8 cellular contexts compared by ENCODE assay signal in genomic region chr11:123707606-123708205, GRCh38. TPM values are rescaled to one million over a fixed set of nuclear protein-coding genes. Genes with fewer than 3 reads are reported as not detected.
A peak's percentile ranks its signal among the peaks of the same experiment; 100 is the strongest.
DNase-seq lines count a peak whose midpoint lies in the region; ATAC-seq and TF ChIP-seq lines count a peak whose summit lies in the region.

No MANE protein-coding gene starts in this region.

- ATAC-seq in HG02623 (IDR thresholded peaks at IDR 0.05; ENCODE audit: unreplicated experiment) (peak; percentile 55), GM21576 (IDR thresholded peaks at IDR 0.05; ENCODE audit: unreplicated experiment) (no peak)
- peak; percentile 65 for ATAC-seq in activated CD8-positive, alpha-beta T cell treated with anti-CD3 and anti-CD28 coated beads, Interleukin-2, amount 10 ng/mL, durations not matched to agents 7 days and 5 days

- POLR2A ChIA-PET in activated CD8-positive, alpha-beta T cell treated with anti-CD3 and anti-CD28 coated beads, Interleukin-2, amount 10 ng/mL, durations not matched to agents 7 days and 5 days (lab: Charles Lee) = interaction anchor here (1.0 kb wide), 1 partner anchor 66 kb away, joined by 3 read pairs; no protein-coding TSS in a partner anchor

- no peak overlapping the region for H3K4me3 Mint-ChIP-seq in activated CD8-positive, alpha-beta T cell treated with anti-CD3 and anti-CD28 coated beads, Interleukin-2, amount 10 ng/mL, durations not matched to agents 7 days and 5 days
- H3K4me3 Mint-ChIP-seq in endodermal cell = no peak overlapping the region

- DNase-seq in DMS79 (lab: John Stamatoyannopoulos, UW) (peak; percentile 35), NCI-H510A treated with DMSO at 0.1 percent for 48 hours (lab: John Stamatoyannopoulos, UW) (peak; percentile 45), endodermal cell (peak; percentile 86), middle frontal gyrus (ENCODE audit: extremely low spot score, low spot score) (peak; percentile 50), substantia nigra (lab: John Stamatoyannopoulos, UW) (peak in 29 of 49 donors; percentile 2 to 61 (median 21))
- peak; percentile 70 for DNase-seq in activated CD8-positive, alpha-beta T cell treated with anti-CD3 and anti-CD28 coated beads, Interleukin-2, amount 10 ng/mL, durations not matched to agents 7 days and 5 days

- H3K27ac ChIP-seq in endodermal cell (ENCODE audit: low read depth, low read length) (no peak overlapping the region), substantia nigra (ENCODE audit: low read depth, low read length, poor library complexity, severe bottlenecking) (no peak overlapping the region)

- H3K27me3 ChIP-seq in endodermal cell (ENCODE audit: control insufficient read depth, insufficient read depth, low read length, poor library complexity, severe bottlenecking) = no peaks in the 10 kb centered on the region

- no peaks in the 10 kb centered on the region for H3K36me3 ChIP-seq in endodermal cell (ENCODE audit: control insufficient read depth, insufficient read depth, low read length)

- CTCF ChIA-PET in activated CD8-positive, alpha-beta T cell treated with anti-CD3 and anti-CD28 coated beads, Interleukin-2, amount 10 ng/mL, durations not matched to agents 7 days and 5 days (lab: Charles Lee) = interaction anchor here (0.6 to 3.4 kb wide), 32 partner anchors 9 to 1012 kb away, joined by 3 to 42 read pairs (median 4); partner anchors contain the start of gene SCN3B

- no peak overlapping the region for H3K9ac ChIP-seq in endodermal cell (ENCODE audit: extremely low read depth, low read length, poor library complexity, severe bottlenecking)

- no peaks in the 10 kb centered on the region for H3K9me3 Mint-ChIP-seq in activated CD8-positive, alpha-beta T cell treated with anti-CD3 and anti-CD28 coated beads, Interleukin-2, amount 10 ng/mL, durations not matched to agents 7 days and 5 days (ENCODE audit: insufficient read depth)
- peaks cover 3% of the 10 kb centered on the region for H3K9me3 Mint-ChIP-seq in endodermal cell

- H3K27ac Mint-ChIP-seq in activated CD8-positive, alpha-beta T cell treated with anti-CD3 and anti-CD28 coated beads, Interleukin-2, amount 10 ng/mL, durations not matched to agents 7 days and 5 days = no peak overlapping the region
- H3K27ac Mint-ChIP-seq in endodermal cell = no peak overlapping the region

- no peaks in the 10 kb centered on the region for H3K4me1 Mint-ChIP-seq in activated CD8-positive, alpha-beta T cell treated with anti-CD3 and anti-CD28 coated beads, Interleukin-2, amount 10 ng/mL, durations not matched to agents 7 days and 5 days (ENCODE audit: low read depth)
- peaks cover 14% of the 10 kb centered on the region for H3K4me1 Mint-ChIP-seq in endodermal cell

- no peak overlapping the region for H3K4me3 ChIP-seq in endodermal cell (ENCODE audit: low read length)

- WGBS in endodermal cell (ENCODE audit: insufficient coverage in 1 of 2, insufficient read length in 1 of 2), 2 experiments = 19 to 21% methylated on average over 6 to 7 of the region's 8 CpGs

- peak; percentile 92 for TF ChIP-seq CTCF in endodermal cell (conservative IDR thresholded peaks at IDR 0.05)

- no peaks in the 10 kb centered on the region for H3K9me3 ChIP-seq in endodermal cell (ENCODE audit: control insufficient read depth, low read length)

- H3K27me3 Mint-ChIP-seq in activated CD8-positive, alpha-beta T cell treated with anti-CD3 and anti-CD28 coated beads, Interleukin-2, amount 10 ng/mL, durations not matched to agents 7 days and 5 days (ENCODE audit: low read depth) = peaks cover 6% of the 10 kb centered on the region
- H3K27me3 Mint-ChIP-seq in endodermal cell (ENCODE audit: insufficient read depth) = no peaks in the 10 kb centered on the region

- no peaks in the 10 kb centered on the region for H3K36me3 Mint-ChIP-seq in activated CD8-positive, alpha-beta T cell treated with anti-CD3 and anti-CD28 coated beads, Interleukin-2, amount 10 ng/mL, durations not matched to agents 7 days and 5 days (ENCODE audit: low read depth)
- no peaks in the 10 kb centered on the region for H3K36me3 Mint-ChIP-seq in endodermal cell (ENCODE audit: low read depth)

- no peaks in the 10 kb centered on the region for H3K4me1 ChIP-seq in endodermal cell (ENCODE audit: control insufficient read depth, insufficient read depth, low read length)

RNA-seq across cellular contexts. Expression of gene ZNF202, which starts 33.8 kb away (rescaled TPM):
- 10 to 100 TPM; 13.6 to 13.8 TPM for total RNA-seq in activated CD8-positive, alpha-beta T cell treated with anti-CD3 and anti-CD28 coated beads, Interleukin-2, amount 10 ng/mL, durations not matched to agents 7 days and 5 days
- total RNA-seq in endodermal cell = 10 to 100 TPM; 25.0 to 28.8 TPM
- polyA plus RNA-seq in endodermal cell (2013, experiment 1 of 2) = 15.1 TPM
- 14.2 TPM for polyA plus RNA-seq in endodermal cell (2013, experiment 2 of 2)

RNA-seq across cellular contexts. Expression of gene OR6X1, which starts 46.6 kb away (rescaled TPM):
- total RNA-seq in activated CD8-positive, alpha-beta T cell treated with anti-CD3 and anti-CD28 coated beads, Interleukin-2, amount 10 ng/mL, durations not matched to agents 7 days and 5 days = not detected
- total RNA-seq in endodermal cell = not detected
- polyA plus RNA-seq in endodermal cell (2013, experiment 1 of 2) = not detected
- not detected for polyA plus RNA-seq in endodermal cell (2013, experiment 2 of 2)

RNA-seq across cellular contexts. Expression of gene SCN3B, which starts 53.3 kb away (rescaled TPM):
- not detected for total RNA-seq in activated CD8-positive, alpha-beta T cell treated with anti-CD3 and anti-CD28 coated beads, Interleukin-2, amount 10 ng/mL, durations not matched to agents 7 days and 5 days
- under 1 TPM; 0.51 to 0.90 TPM for total RNA-seq in endodermal cell
- polyA plus RNA-seq in endodermal cell (2013, experiment 1 of 2) = 3.9 TPM
- 3.1 TPM for polyA plus RNA-seq in endodermal cell (2013, experiment 2 of 2)

Comparison
In these comparisons a context has a peak if more than half of its experiments do, and no peak if none do; other contexts are left out.
1. DNase-seq: peak in every context shown above with its lines; median percentile 86 in endodermal cell; 70 in activated CD8-positive, alpha-beta T cell treated with anti-CD3 and anti-CD28 coated beads, Interleukin-2, amount 10 ng/mL, durations not matched to agents 7 days and 5 days; 50 in middle frontal gyrus; 45 in NCI-H510A treated with DMSO at 0.1 percent for 48 hours; 35 in DMS79; 21 in substantia nigra.